Comparison of ENCODE assay signal across 9 cellular contexts in genomic region chr9:129490583-129491485, GRCh38.
DNase-seq lines count a peak whose midpoint lies in the region; ATAC-seq and TF ChIP-seq lines count a peak whose summit lies in the region.
"Had no signal": no experiment of that assay in that cellular context is flagged by ENCODE, and none has a peak within 500 bp of the region (broad histone marks: within the 10 kb centered on the region; RNA-seq: fewer than 3 reads in every experiment).

No MANE protein-coding gene starts in this region.

- H3K4me3 ChIP-seq in vagina, result peak overlapping the region; percentile 53

- intact Hi-C loops in Right ventricle myocardium superior (cut with DNase I) (no loop called here), left ventricle myocardium superior (cut with micrococcal nuclease) (no loop called here), vagina (cut with DNase I) (no loop called here)
- intact Hi-C loops in dendritic cell treated with granulocyte-macrophage colony-stimulating factor and Interleukin-4, amounts not matched to agents 40 ng/mL and 50 ng/mL, for 4 days (cut with micrococcal nuclease), result loop anchor here (10.0 kb wide), 1 partner anchor 104 kb away; no protein-coding TSS in a partner anchor

- no peak for ATAC-seq in Right ventricle myocardium superior (ENCODE audit: poor library complexity)
- no peak for ATAC-seq in left ventricle myocardium superior
- no peak for ATAC-seq in naive B cell (ENCODE audit: low read depth in 2 of 2)
- no peak for ATAC-seq in HG03280 (IDR thresholded peaks at IDR 0.05; ENCODE audit: unreplicated experiment)

- peaks cover 56% of the 10 kb centered on the region for H3K36me3 Mint-ChIP-seq in dendritic cell treated with granulocyte-macrophage colony-stimulating factor and Interleukin-4, amounts not matched to agents 40 ng/mL and 50 ng/mL, for 4 days (ENCODE audit: low read depth)
- peaks cover 0 to 8% of the 10 kb centered on the region in 2 donors for H3K36me3 Mint-ChIP-seq in naive B cell

- no peak for TF ChIP-seq POLR2A in vagina (IDR thresholded peaks at IDR 0.05)

- peak; percentile 64 for DNase-seq in Right ventricle myocardium superior
- DNase-seq in left ventricle myocardium superior, result no peak
- DNase-seq in naive B cell, result no peak
- DNase-seq in vagina (ENCODE audit: extremely low spot score in 2 of 2), result no peak
- DNase-seq in NCI-H526 (lab: John Stamatoyannopoulos, UW), result no peak
- DNase-seq in glomerular visceral epithelial cell (ENCODE audit: extremely low spot score), result no peak
- DNase-seq: SW 1271 had no signal

- H3K4me1 ChIP-seq in vagina, result peaks cover 82% of the 10 kb centered on the region

- peak overlapping the region; percentile 73 for H3K27ac Mint-ChIP-seq in dendritic cell treated with granulocyte-macrophage colony-stimulating factor and Interleukin-4, amounts not matched to agents 40 ng/mL and 50 ng/mL, for 4 days
- peak overlapping the region in 3 of 6 donors; percentile 26 to 85 (median 70) for H3K27ac Mint-ChIP-seq in naive B cell

- H3K9me3 ChIP-seq in vagina, result no peaks in the 10 kb centered on the region

- TF ChIP-seq CTCF in vagina (IDR thresholded peaks at IDR 0.05), result no peak

- H3K27me3 ChIP-seq in vagina, result no peaks in the 10 kb centered on the region

- H3K27me3 Mint-ChIP-seq in dendritic cell treated with granulocyte-macrophage colony-stimulating factor and Interleukin-4, amounts not matched to agents 40 ng/mL and 50 ng/mL, for 4 days, result peaks cover 2% of the 10 kb centered on the region
- H3K27me3 Mint-ChIP-seq in naive B cell, result peaks cover 10 to 44% (median 43%) of the 10 kb centered on the region in 3 donors

- H3K4me1 Mint-ChIP-seq in dendritic cell treated with granulocyte-macrophage colony-stimulating factor and Interleukin-4, amounts not matched to agents 40 ng/mL and 50 ng/mL, for 4 days (ENCODE audit: low read depth), result peaks cover 85% of the 10 kb centered on the region
- peaks cover 17 to 25% (median 19%) of the 10 kb centered on the region in 3 donors for H3K4me1 Mint-ChIP-seq in naive B cell

- peak overlapping the region; percentile 99 for H3K27ac ChIP-seq in vagina

- H3K4me3 Mint-ChIP-seq in dendritic cell treated with granulocyte-macrophage colony-stimulating factor and Interleukin-4, amounts not matched to agents 40 ng/mL and 50 ng/mL, for 4 days, result peak overlapping the region; percentile 72
- peak overlapping the region in 7 of 8 donors; percentile 5 to 78 (median 29) for H3K4me3 Mint-ChIP-seq in naive B cell

- H3K9me3 Mint-ChIP-seq in dendritic cell treated with granulocyte-macrophage colony-stimulating factor and Interleukin-4, amounts not matched to agents 40 ng/mL and 50 ng/mL, for 4 days, result no peaks in the 10 kb centered on the region
- H3K9me3 Mint-ChIP-seq in naive B cell, result no peaks in the 10 kb centered on the region

- H3K36me3 ChIP-seq in vagina, result no peaks in the 10 kb centered on the region
